ENCODE assay signal across 1 cellular context in genomic region chr13:41960700-41961697, GRCh38.
TF ChIP-seq lines count a peak whose summit lies in the region.

Gene VWA8, minus strand, starts transcription at chr13:41961109. Its CDS starts 94 bp downstream, at chr13:41961015.

TF ChIP-seq in HepG2, 621 proteins besides CTCF, POLR2A, EP300 and RAD21 (continued from another document and continues in another):
- TF ChIP-seq PRDM15 (CRISPR knock-in tag; IDR thresholded peaks at IDR 0.05): no peak
- peak; percentile 81 for TF ChIP-seq ZNF331 (CRISPR knock-in tag; IDR thresholded peaks at IDR 0.05)
- no peak for TF ChIP-seq ZNF280B (CRISPR knock-in tag; IDR thresholded peaks at IDR 0.05; ENCODE audit: borderline replicate concordance)
- peak; percentile 49; the same call in 1 of the 2 replicates for TF ChIP-seq HDAC2 (CRISPR knock-in tag; IDR thresholded peaks at IDR 0.05)
- TF ChIP-seq NFE2 (CRISPR knock-in tag; IDR thresholded peaks at IDR 0.05): no peak
- TF ChIP-seq ZNF180 (CRISPR knock-in tag; IDR thresholded peaks at IDR 0.05; ENCODE audit: borderline replicate concordance, low read depth): no peak
- peak; percentile 67; the same call in 1 of the 2 replicates for TF ChIP-seq TEF (CRISPR knock-in tag; IDR thresholded peaks at IDR 0.05)
- TF ChIP-seq CENPT (CRISPR knock-in tag; IDR thresholded peaks at IDR 0.05; ENCODE audit: low read depth): 0 out of 2 replicates have a peak, but pooled peaks have one; percentile 67
- TF ChIP-seq HBP1 (CRISPR knock-in tag; IDR thresholded peaks at IDR 0.05; ENCODE audit: low read depth): 0 out of 2 replicates have a peak, but pooled peaks have one; percentile 28
- peak; percentile 90; the same call in 1 of the 2 replicates for TF ChIP-seq ZFP91 (CRISPR knock-in tag; IDR thresholded peaks at IDR 0.05; ENCODE audit: borderline replicate concordance)
- TF ChIP-seq ZNF784 (CRISPR knock-in tag; IDR thresholded peaks at IDR 0.05; ENCODE audit: borderline replicate concordance): peak; percentile 81; the same call in 1 of the 2 replicates
- TF ChIP-seq HOXA5 (CRISPR knock-in tag; IDR thresholded peaks at IDR 0.05): peak; percentile 90
- TF ChIP-seq IKZF5 (CRISPR knock-in tag; IDR thresholded peaks at IDR 0.05): peak; percentile 89; the same call in 1 of the 2 replicates
- no peak for TF ChIP-seq ZNF878 (CRISPR knock-in tag; IDR thresholded peaks at IDR 0.05)
- no peak for TF ChIP-seq ZNF782 (CRISPR knock-in tag; IDR thresholded peaks at IDR 0.05; ENCODE audit: borderline replicate concordance)
- TF ChIP-seq SOX6 (IDR thresholded peaks at IDR 0.05): no peak
- TF ChIP-seq SOX6 (CRISPR knock-in tag; IDR thresholded peaks at IDR 0.05): peak; percentile 45; the same call in 1 of the 2 replicates
- TF ChIP-seq NFKBIZ (CRISPR knock-in tag; IDR thresholded peaks at IDR 0.05): no peak
- peak; percentile 83; the same call in 1 of the 2 replicates for TF ChIP-seq ZGPAT (CRISPR knock-in tag; IDR thresholded peaks at IDR 0.05)
- no peak for TF ChIP-seq CREM (IDR thresholded peaks at IDR 0.05)
- no peak for TF ChIP-seq CREM (CRISPR knock-in tag; IDR thresholded peaks at IDR 0.05)
- TF ChIP-seq TIGD3 (CRISPR knock-in tag; IDR thresholded peaks at IDR 0.05; ENCODE audit: borderline replicate concordance): no peak
- TF ChIP-seq LRRFIP1 (CRISPR knock-in tag; conservative IDR thresholded peaks at IDR 0.05): no peak
- peak; percentile 69; the same call in 1 of the 2 replicates for TF ChIP-seq MYNN (CRISPR knock-in tag; IDR thresholded peaks at IDR 0.05; ENCODE audit: low read depth)
- TF ChIP-seq FUBP1 (CRISPR knock-in tag; IDR thresholded peaks at IDR 0.05; ENCODE audit: borderline replicate concordance): no peak
- no peak for TF ChIP-seq SIN3B (IDR thresholded peaks at IDR 0.05; ENCODE audit: low read length)
- no peak for TF ChIP-seq NFIB (CRISPR knock-in tag; IDR thresholded peaks at IDR 0.05; ENCODE audit: borderline replicate concordance)
- TF ChIP-seq NCOA5 (CRISPR knock-in tag; IDR thresholded peaks at IDR 0.05): no peak
- TF ChIP-seq ZNF75D (CRISPR knock-in tag; IDR thresholded peaks at IDR 0.05; ENCODE audit: borderline replicate concordance): no peak
- TF ChIP-seq PBX3 (CRISPR knock-in tag; IDR thresholded peaks at IDR 0.05; ENCODE audit: borderline replicate concordance): no peak
- TF ChIP-seq NFYC (CRISPR knock-in tag; IDR thresholded peaks at IDR 0.05): no peak
- peak; percentile 41; the same call in 1 of the 2 replicates for TF ChIP-seq NCOA2 (CRISPR knock-in tag; IDR thresholded peaks at IDR 0.05)
- no peak; the same call in 1 of the 2 replicates for TF ChIP-seq ZNF619 (CRISPR knock-in tag; IDR thresholded peaks at IDR 0.05)
- TF ChIP-seq ZNF256 (CRISPR knock-in tag; conservative IDR thresholded peaks at IDR 0.05): peak; percentile 81; the same call in 1 of the 2 replicates
- TF ChIP-seq ATF7 (IDR thresholded peaks at IDR 0.05): no peak
- no peak for TF ChIP-seq ATF7 (CRISPR knock-in tag; IDR thresholded peaks at IDR 0.05)
- TF ChIP-seq SMARCC2 (IDR thresholded peaks at IDR 0.05): no peak
- no peak for TF ChIP-seq ELF1 (CRISPR knock-in tag; IDR thresholded peaks at IDR 0.05)
- TF ChIP-seq REL (CRISPR knock-in tag; conservative IDR thresholded peaks at IDR 0.05): peak; percentile 75; the same call in 1 of the 2 replicates
- TF ChIP-seq FOXA3 (CRISPR knock-in tag; IDR thresholded peaks at IDR 0.05): peak; percentile 19; the same call in 1 of the 2 replicates
- TF ChIP-seq EHMT2 (IDR thresholded peaks at IDR 0.05; ENCODE audit: borderline replicate concordance, low read depth, low read length): no peak
- no peak for TF ChIP-seq SMARCE1 (IDR thresholded peaks at IDR 0.05; ENCODE audit: borderline replicate concordance)
